ENCODE assay signal across 1 cellular context in the genomic region with DNA sequence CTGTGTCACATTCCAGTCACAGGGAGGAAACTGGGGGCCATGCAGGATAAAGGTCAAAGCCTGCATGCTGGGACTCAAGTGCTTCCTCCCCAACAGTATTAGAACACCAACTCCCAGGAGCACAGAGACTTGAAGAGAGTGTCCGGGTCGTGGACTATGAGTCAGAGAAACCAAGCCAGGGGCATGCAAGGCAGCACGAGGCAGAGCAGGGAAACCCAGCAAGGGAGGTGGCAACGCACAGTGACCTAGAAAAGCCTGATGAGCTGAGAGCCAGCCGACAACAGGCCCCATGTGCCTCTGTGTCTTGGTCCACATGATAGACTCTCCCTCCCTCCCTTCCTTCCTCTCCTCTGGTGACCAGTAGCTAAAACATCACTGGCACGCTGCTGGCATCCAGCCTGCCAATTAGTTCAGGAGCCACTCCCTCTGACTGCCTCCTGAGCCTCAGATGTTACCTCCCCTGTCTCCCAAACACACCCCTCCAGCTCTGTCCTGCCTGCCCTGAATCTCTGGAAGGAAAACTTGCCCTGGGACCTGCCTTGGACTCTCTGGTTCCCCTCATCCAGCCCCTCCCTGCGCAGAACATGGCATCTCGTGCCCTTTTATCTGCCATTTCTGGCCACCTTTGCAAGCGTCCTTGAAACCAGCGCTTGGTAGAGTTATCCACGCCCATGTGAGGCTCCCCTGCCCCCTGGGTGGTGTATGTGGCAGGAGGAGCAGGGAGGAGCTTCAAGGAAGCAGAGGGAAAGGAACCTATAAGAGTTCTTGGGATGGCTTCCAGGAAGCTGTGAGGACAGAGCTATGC.
TF ChIP-seq lines count a peak whose summit lies in the region.

No MANE protein-coding gene starts in this region.

TF ChIP-seq in IMR-90, 13 proteins besides CTCF, POLR2A, EP300 and RAD21:
- TF ChIP-seq RCOR1 (IDR thresholded peaks at IDR 0.05; ENCODE audit: insufficient replicate concordance, low read length) (no peak), BHLHE40 (IDR thresholded peaks at IDR 0.05; ENCODE audit: low read depth, low read length) (no peak), MXI1 (IDR thresholded peaks at IDR 0.05; ENCODE audit: borderline replicate concordance, low read depth, low read length) (no peak), RFX5 (IDR thresholded peaks at IDR 0.05; ENCODE audit: low read depth, low read length) (no peak), FOS (IDR thresholded peaks at IDR 0.05; ENCODE audit: low read depth, low read length) (no peak), MAZ (IDR thresholded peaks at IDR 0.05; ENCODE audit: borderline replicate concordance, low read depth, low read length) (no peak)
- TF ChIP-seq, protein P1, sequence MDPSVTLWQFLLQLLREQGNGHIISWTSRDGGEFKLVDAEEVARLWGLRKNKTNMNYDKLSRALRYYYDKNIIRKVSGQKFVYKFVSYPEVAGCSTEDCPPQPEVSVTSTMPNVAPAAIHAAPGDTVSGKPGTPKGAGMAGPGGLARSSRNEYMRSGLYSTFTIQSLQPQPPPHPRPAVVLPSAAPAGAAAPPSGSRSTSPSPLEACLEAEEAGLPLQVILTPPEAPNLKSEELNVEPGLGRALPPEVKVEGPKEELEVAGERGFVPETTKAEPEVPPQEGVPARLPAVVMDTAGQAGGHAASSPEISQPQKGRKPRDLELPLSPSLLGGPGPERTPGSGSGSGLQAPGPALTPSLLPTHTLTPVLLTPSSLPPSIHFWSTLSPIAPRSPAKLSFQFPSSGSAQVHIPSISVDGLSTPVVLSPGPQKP (IDR thresholded peaks at IDR 0.05; ENCODE audit: borderline replicate concordance, low read depth, low read length): no peak
- TF ChIP-seq, protein P2, sequence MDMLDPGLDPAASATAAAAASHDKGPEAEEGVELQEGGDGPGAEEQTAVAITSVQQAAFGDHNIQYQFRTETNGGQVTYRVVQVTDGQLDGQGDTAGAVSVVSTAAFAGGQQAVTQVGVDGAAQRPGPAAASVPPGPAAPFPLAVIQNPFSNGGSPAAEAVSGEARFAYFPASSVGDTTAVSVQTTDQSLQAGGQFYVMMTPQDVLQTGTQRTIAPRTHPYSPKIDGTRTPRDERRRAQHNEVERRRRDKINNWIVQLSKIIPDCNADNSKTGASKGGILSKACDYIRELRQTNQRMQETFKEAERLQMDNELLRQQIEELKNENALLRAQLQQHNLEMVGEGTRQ (IDR thresholded peaks at IDR 0.05; ENCODE audit: low read depth, low read length): peak; percentile 33; the same call in 1 of the 2 replicates
TF ChIP-seq in IMR-90: peak in this region for 1.
